ENCODE assay signal across 18 cellular contexts in the genomic region with DNA sequence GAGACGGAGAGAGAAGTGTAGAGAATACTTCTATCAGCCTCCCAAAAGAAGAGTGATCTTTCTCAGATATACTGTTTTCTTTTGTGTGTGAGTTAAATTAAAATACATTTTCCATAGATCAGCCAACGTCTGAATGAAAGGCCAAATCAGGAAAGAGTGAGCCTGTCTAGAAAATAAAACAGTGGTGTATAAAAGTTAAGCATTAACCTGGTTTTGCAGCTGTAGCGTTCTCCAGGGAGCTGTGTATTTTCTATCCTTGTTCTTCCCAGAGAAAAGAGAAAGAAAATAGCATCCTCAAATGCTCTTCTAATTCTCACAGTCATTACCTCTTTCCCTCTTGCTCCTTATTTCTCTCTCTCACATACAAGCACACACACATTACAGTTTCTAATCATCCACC.
DNase-seq lines count a peak whose midpoint lies in the region; ATAC-seq and TF ChIP-seq lines count a peak whose summit lies in the region.
"Had no signal": no experiment of that assay in that cellular context is flagged by ENCODE, and none has a peak within 500 bp of the region (broad histone marks: within the 10 kb centered on the region; RNA-seq: fewer than 3 reads in every experiment).

No MANE protein-coding gene starts in this region.

- peaks cover 6% of the 10 kb centered on the region for H3K27me3 Mint-ChIP-seq in nephron progenitor cell (ENCODE audit: low read depth, poor library complexity)

- peak overlapping the region; percentile 25 for H3K4me3 ChIP-seq in epithelial cell of proximal tubule (ENCODE audit: low read depth, low read length)
- H3K4me3 ChIP-seq: BLaER1 treated with 17β-estradiol and CSF1 and Interleukin-3, amounts not matched to agents 10 nM and 100 nM; SJSA1 had no signal

- in situ Hi-C loops in ACHN (cut with HindIII; ENCODE audit: low pct_ligation_motif_present, low pct_unique_long_range_greater_than_20kb, low sequenced_read_pairs) (no loop called here), KBM-7 (cut with MboI; ENCODE audit: low pct_unique_long_range_greater_than_20kb, low sequenced_read_pairs) (no loop called here)

- ATAC-seq in HG03097 (IDR thresholded peaks at IDR 0.05; ENCODE audit: low FRiP score, unreplicated experiment): no peak
- ATAC-seq: PC-3 had no signal

- DNase-seq in ACHN: peak; percentile 11
- DNase-seq in NCI-H526 treated with DMSO at 0.1 percent for 48 hours (lab: John Stamatoyannopoulos, UW): peak; percentile 95
- no peak for DNase-seq in epithelial cell of proximal tubule (ENCODE audit: low read depth)
- no peak for DNase-seq in nephron progenitor cell
- DNase-seq in KBM-7: no peak
- DNase-seq in MV-4-11 (lab: John Stamatoyannopoulos, UW): no peak
- no peak for DNase-seq in activated naive CD4-positive, alpha-beta T cell treated with anti-CD3 and anti-CD28 coated beads, Interleukin-2, amount 50 U/mL, for 16 hours
- DNase-seq: CD8-positive, alpha-beta memory T cell; DMS 273 treated with DMSO at 0.1 percent for 48 hours; EL; HFFc6; NCI-H2171 treated with DMSO at 0.1 percent for 48 hours; NCI-H446 treated with DMSO at 0.1 percent for 48 hours; PC-3 had no signal

- H3K4me3 Mint-ChIP-seq in nephron progenitor cell: no peak overlapping the region
- H3K4me3 Mint-ChIP-seq: CD8-positive, alpha-beta memory T cell; HFFc6; IgD-negative memory B cell had no signal

- H3K9me3 Mint-ChIP-seq in nephron progenitor cell: no peaks in the 10 kb centered on the region
- H3K9me3 Mint-ChIP-seq: HFFc6, IgD-negative memory B cell had no signal

- H3K27ac Mint-ChIP-seq in nephron progenitor cell: peak overlapping the region; percentile 46
- H3K27ac Mint-ChIP-seq: CD8-positive, alpha-beta memory T cell; HFFc6; IgD-negative memory B cell had no signal

- no peaks in the 10 kb centered on the region for H3K36me3 Mint-ChIP-seq in nephron progenitor cell (ENCODE audit: low read depth)
- H3K36me3 Mint-ChIP-seq: CD8-positive, alpha-beta memory T cell; IgD-negative memory B cell had no signal

- no peak for TF ChIP-seq CTCF in epithelial cell of proximal tubule (conservative IDR thresholded peaks at IDR 0.05; ENCODE audit: low read depth, low read length)
- no peak for TF ChIP-seq CTCF in nephron progenitor cell (IDR thresholded peaks at IDR 0.05)

- H3K4me1 Mint-ChIP-seq in nephron progenitor cell: peaks cover 16% of the 10 kb centered on the region
- H3K4me1 Mint-ChIP-seq: CD8-positive, alpha-beta memory T cell; IgD-negative memory B cell had no signal

Comparison
In these comparisons a context has a peak if more than half of its experiments do, and no peak if none do; other contexts are left out.
1. DNase-seq: peak in ACHN (single experiment) and NCI-H526 treated with DMSO at 0.1 percent for 48 hours (single experiment); none in epithelial cell of proximal tubule (single experiment), nephron progenitor cell (single experiment), KBM-7 (single experiment), MV-4-11 (single experiment) and activated naive CD4-positive, alpha-beta T cell treated with anti-CD3 and anti-CD28 coated beads, Interleukin-2, amount 50 U/mL, for 16 hours (single experiment).